16 cellular contexts compared by ENCODE assay signal in genomic region chr17:78374189-78374588, GRCh38. TPM values are rescaled to one million over a fixed set of nuclear protein-coding genes. Genes with fewer than 3 reads are reported as not detected.
DNase-seq lines count a peak whose midpoint lies in the region; ATAC-seq and TF ChIP-seq lines count a peak whose summit lies in the region.
"Had no signal": no experiment of that assay in that cellular context is flagged by ENCODE, and none has a peak within 500 bp of the region (broad histone marks: within the 10 kb centered on the region; RNA-seq: fewer than 3 reads in every experiment).

No MANE protein-coding gene starts in this region.

- peaks cover 23% of the 10 kb centered on the region for H3K4me1 ChIP-seq in cardiac muscle cell (ENCODE audit: low read depth)
- peaks cover 18% of the 10 kb centered on the region for H3K4me1 ChIP-seq in endodermal cell (ENCODE audit: control insufficient read depth, insufficient read depth, low read length)
- H3K4me1 ChIP-seq in muscle layer of duodenum (ENCODE audit: control insufficient read depth in 1 of 2, insufficient read depth in 2 of 2, low read length in 2 of 2) = peaks cover 3 to 10% of the 10 kb centered on the region in 2 donors
- peaks cover 5 to 10% of the 10 kb centered on the region in 2 donors for H3K4me1 ChIP-seq in ascending aorta

- 44 to 67% methylated on average over 5 to 6 of the region's 6 CpGs for WGBS in endodermal cell (ENCODE audit: insufficient coverage in 1 of 2, insufficient read length in 1 of 2), 2 experiments

- H3K9me3 ChIP-seq in cardiac muscle cell (ENCODE audit: low read depth) (no peaks in the 10 kb centered on the region), endodermal cell (ENCODE audit: control insufficient read depth, low read length) (no peaks in the 10 kb centered on the region), muscle layer of duodenum (ENCODE audit: control insufficient read depth in 1 of 2, low read length in 2 of 2) (no peaks in the 10 kb centered on the region), ascending aorta (no peaks in the 10 kb centered on the region)
- H3K9me3 ChIP-seq: lower lobe of right lung, ovary, suprapubic skin had no signal

- TF ChIP-seq CTCF in cardiac muscle cell (IDR thresholded peaks at IDR 0.05; ENCODE audit: low read depth, low read length) (no peak), endodermal cell (conservative IDR thresholded peaks at IDR 0.05) (no peak), type B pancreatic cell (conservative IDR thresholded peaks at IDR 0.05) (no peak), ascending aorta (IDR thresholded peaks at IDR 0.05) (no peak)

- H3K27me3 ChIP-seq in cardiac muscle cell = no peaks in the 10 kb centered on the region
- no peaks in the 10 kb centered on the region for H3K27me3 ChIP-seq in endodermal cell (ENCODE audit: control insufficient read depth, insufficient read depth, low read length, poor library complexity, severe bottlenecking)
- no peaks in the 10 kb centered on the region for H3K27me3 ChIP-seq in muscle layer of duodenum (ENCODE audit: low read depth, low read length)
- no peaks in the 10 kb centered on the region for H3K27me3 ChIP-seq in ascending aorta
- H3K27me3 ChIP-seq: ovary, suprapubic skin had no signal

- H3K4me3 Mint-ChIP-seq in endodermal cell = no peak overlapping the region
- H3K4me3 Mint-ChIP-seq in type B pancreatic cell = peak overlapping the region; percentile 76
- no peak overlapping the region for H3K4me3 Mint-ChIP-seq in activated naive CD8-positive, alpha-beta T cell treated with anti-CD3 and anti-CD28 coated beads, Interleukin-2, amount 50 U/mL, for 24 hours
- H3K4me3 Mint-ChIP-seq: activated T-helper 17 cell treated with anti-CD3 and anti-CD28 coated beads, Interleukin-2, amount 50 U/mL, for 72 hours had no signal

- no peaks in the 10 kb centered on the region for H3K36me3 Mint-ChIP-seq in endodermal cell (ENCODE audit: low read depth)
- peaks cover 3% of the 10 kb centered on the region for H3K36me3 Mint-ChIP-seq in type B pancreatic cell
- peaks cover 3% of the 10 kb centered on the region for H3K36me3 Mint-ChIP-seq in activated naive CD8-positive, alpha-beta T cell treated with anti-CD3 and anti-CD28 coated beads, Interleukin-2, amount 50 U/mL, for 24 hours (ENCODE audit: low read depth)

- H3K27ac ChIP-seq in cardiac muscle cell (peak overlapping the region; percentile 70), endodermal cell (ENCODE audit: low read depth, low read length) (peak overlapping the region; percentile 6), muscle layer of duodenum (ENCODE audit: low read length) (peak overlapping the region; percentile 88), ascending aorta (no peak overlapping the region)
- H3K27ac ChIP-seq: ovary had no signal

- no peak overlapping the region for H3K9ac ChIP-seq in endodermal cell (ENCODE audit: extremely low read depth, low read length, poor library complexity, severe bottlenecking)

- H3K36me3 ChIP-seq in cardiac muscle cell (no peaks in the 10 kb centered on the region), endodermal cell (ENCODE audit: control insufficient read depth, insufficient read depth, low read length) (no peaks in the 10 kb centered on the region), muscle layer of duodenum (ENCODE audit: control insufficient read depth in 1 of 2, insufficient read depth in 2 of 2, low read length in 2 of 2) (peaks cover 0 to 10% of the 10 kb centered on the region in 2 donors), ascending aorta (no peaks in the 10 kb centered on the region)
- H3K36me3 ChIP-seq: lower lobe of right lung, ovary, suprapubic skin had no signal

- H3K4me3 ChIP-seq in cardiac muscle cell = no peak overlapping the region
- H3K4me3 ChIP-seq in endodermal cell (ENCODE audit: low read length) = no peak overlapping the region
- no peak overlapping the region for H3K4me3 ChIP-seq in muscle layer of duodenum (ENCODE audit: low read depth in 1 of 2, low read length in 2 of 2)
- H3K4me3 ChIP-seq in ascending aorta = no peak overlapping the region
- H3K4me3 ChIP-seq: lower lobe of right lung, ovary, suprapubic skin had no signal

- H3K9me3 Mint-ChIP-seq in endodermal cell = no peaks in the 10 kb centered on the region
- H3K9me3 Mint-ChIP-seq in type B pancreatic cell = no peaks in the 10 kb centered on the region
- no peaks in the 10 kb centered on the region for H3K9me3 Mint-ChIP-seq in activated naive CD8-positive, alpha-beta T cell treated with anti-CD3 and anti-CD28 coated beads, Interleukin-2, amount 50 U/mL, for 24 hours
- H3K9me3 Mint-ChIP-seq: activated T-helper 17 cell treated with anti-CD3 and anti-CD28 coated beads, Interleukin-2, amount 50 U/mL, for 72 hours had no signal

- H3K27ac Mint-ChIP-seq in endodermal cell (peak overlapping the region; percentile 85), type B pancreatic cell (peak overlapping the region; percentile 97)
- no peak overlapping the region for H3K27ac Mint-ChIP-seq in activated naive CD8-positive, alpha-beta T cell treated with anti-CD3 and anti-CD28 coated beads, Interleukin-2, amount 50 U/mL, for 24 hours
- H3K27ac Mint-ChIP-seq: activated T-helper 17 cell treated with anti-CD3 and anti-CD28 coated beads, Interleukin-2, amount 50 U/mL, for 72 hours had no signal

- ATAC-seq in left cardiac atrium = no peak
- no peak for ATAC-seq in activated naive CD8-positive, alpha-beta T cell treated with anti-CD3 and anti-CD28 coated beads, Interleukin-2, amount 50 U/mL, for 24 hours
- ATAC-seq: activated T-helper 17 cell treated with anti-CD3 and anti-CD28 coated beads, Interleukin-2, amount 50 U/mL, for 72 hours; lower lobe of right lung had no signal

- H3K4me1 Mint-ChIP-seq in endodermal cell (peaks cover 48% of the 10 kb centered on the region), type B pancreatic cell (ENCODE audit: unreplicated experiment) (peaks cover 48% of the 10 kb centered on the region)
- peaks cover 25% of the 10 kb centered on the region for H3K4me1 Mint-ChIP-seq in activated naive CD8-positive, alpha-beta T cell treated with anti-CD3 and anti-CD28 coated beads, Interleukin-2, amount 50 U/mL, for 24 hours

- H3K27me3 Mint-ChIP-seq in endodermal cell (ENCODE audit: insufficient read depth) (no peaks in the 10 kb centered on the region), type B pancreatic cell (no peaks in the 10 kb centered on the region)
- H3K27me3 Mint-ChIP-seq in activated naive CD8-positive, alpha-beta T cell treated with anti-CD3 and anti-CD28 coated beads, Interleukin-2, amount 50 U/mL, for 24 hours = no peaks in the 10 kb centered on the region
- H3K27me3 Mint-ChIP-seq: activated T-helper 17 cell treated with anti-CD3 and anti-CD28 coated beads, Interleukin-2, amount 50 U/mL, for 72 hours had no signal

- DNase-seq in cardiac muscle cell (ENCODE audit: low read depth in 1 of 2, low spot score in 1 of 2) = no peak
- no peak for DNase-seq in left cardiac atrium
- no peak for DNase-seq in endodermal cell
- DNase-seq in type B pancreatic cell (ENCODE audit: extremely low spot score, unreplicated experiment) = no peak
- DNase-seq in cerebellum (ENCODE audit: low spot score) = no peak
- DNase-seq in ascending aorta (ENCODE audit: low spot score in 2 of 2) = no peak
- DNase-seq in activated naive CD8-positive, alpha-beta T cell treated with anti-CD3 and anti-CD28 coated beads, Interleukin-2, amount 50 U/mL, for 24 hours = no peak
- DNase-seq: amygdala, cortex of kidney, lower lobe of right lung, NCI-H187 treated with DMSO at 0.1 percent for 48 hours, NCI-H524 treated with DMSO at 0.1 percent for 48 hours, ovary had no signal

- intact Hi-C loops in left cardiac atrium (cut with DNase I) (no loop called here), ascending aorta (cut with DNase I) (no loop called here)

RNA-seq across cellular contexts. Expression of gene PGS1, which starts 4.3 kb away (rescaled TPM):
- total RNA-seq in cardiac muscle cell = 52.5 and 64.7 TPM in 2 replicates
- polyA plus RNA-seq in cardiac muscle cell = 46.7 and 50.7 TPM in 2 replicates
- 10 to 100 TPM; 17.7 to 24.3 TPM for total RNA-seq in left cardiac atrium
- total RNA-seq in endodermal cell = 10 to 100 TPM; 57.1 to 58.2 TPM
- polyA plus RNA-seq in endodermal cell (2013, experiment 1 of 2) = 33.1 TPM
- polyA plus RNA-seq in endodermal cell (2013, experiment 2 of 2) = 32.3 TPM
- total RNA-seq in type B pancreatic cell (ENCODE audit: low replicate concordance) = 44.7 and 54.8 TPM in 2 replicates
- 41.8 TPM for total RNA-seq in cerebellum
- total RNA-seq in ascending aorta = 41.8 TPM

RNA-seq across cellular contexts. Expression of gene SOCS3, which starts 14.3 kb away (rescaled TPM):
- total RNA-seq in cardiac muscle cell (51.7 and 59.0 TPM in 2 replicates), left cardiac atrium (10 to 100 TPM; 15.1 to 78.1 TPM), endodermal cell (10 to 100 TPM; 54.2 to 75.3 TPM), type B pancreatic cell (ENCODE audit: low replicate concordance) (16.9 and 21.1 TPM in 2 replicates), cerebellum (10.7 TPM), ascending aorta (620 TPM)
- polyA plus RNA-seq in cardiac muscle cell = 33.3 and 45.5 TPM in 2 replicates
- polyA plus RNA-seq in endodermal cell (2013, experiment 1 of 2) = 15.1 TPM
- 19.8 TPM for polyA plus RNA-seq in endodermal cell (2013, experiment 2 of 2)

Comparison
In these comparisons a context has a peak if more than half of its experiments do, and no peak if none do; other contexts are left out.
1. H3K27ac ChIP-seq: peak in cardiac muscle cell (single experiment), endodermal cell (single experiment) and muscle layer of duodenum (single experiment); none in ascending aorta (0 of 2).